Comparison of ENCODE assay signal across 15 cellular contexts in genomic region chr20:5720696-5721095, GRCh38. TPM values are rescaled to one million over a fixed set of nuclear protein-coding genes. Genes with fewer than 3 reads are reported as not detected.
DNase-seq lines count a peak whose midpoint lies in the region; ATAC-seq and TF ChIP-seq lines count a peak whose summit lies in the region.
"Had no signal": no experiment of that assay in that cellular context is flagged by ENCODE, and none has a peak within 500 bp of the region (broad histone marks: within the 10 kb centered on the region; RNA-seq: fewer than 3 reads in every experiment).

No MANE protein-coding gene starts in this region.

- no peak overlapping the region for H4K5ac ChIP-seq in IMR-90 (ENCODE audit: low read depth, low read length)

- ATAC-seq in IMR-90 (ENCODE audit: low read depth) (no peak), GM18498 (IDR thresholded peaks at IDR 0.05; ENCODE audit: unreplicated experiment) (no peak)
- ATAC-seq: GM23338 had no signal

- no peak overlapping the region for H3K14ac ChIP-seq in IMR-90 (replicated peaks; ENCODE audit: low read depth, low read length)

- H3K9me3 ChIP-seq in IMR-90 (ENCODE audit: control insufficient read depth, insufficient read depth, low read length) (no peaks in the 10 kb centered on the region), SK-N-SH (no peaks in the 10 kb centered on the region)
- H3K9me3 ChIP-seq: SJCRH30 had no signal

- H4K8ac ChIP-seq in IMR-90 (ENCODE audit: low read depth in 2 of 2, low read length in 2 of 2): no peak overlapping the region

- peaks cover 9% of the 10 kb centered on the region for H3K4me1 ChIP-seq in IMR-90 (ENCODE audit: control insufficient read depth, insufficient read depth, low read length)
- H3K4me1 ChIP-seq in SK-N-SH (ENCODE audit: control insufficient read depth in 1 of 2, insufficient read depth in 2 of 2, low read depth in 1 of 2, low read length in 1 of 2): peaks cover 0 to 16% of the 10 kb centered on the region in 2 experiments; a peak in 1 of 4 replicates
- H3K4me1 ChIP-seq: SJCRH30 had no signal

- in situ Hi-C loops in IMR-90 (cut with MboI; ENCODE audit: low sequenced_read_pairs): no loop called here

- no TSS peak for BruUV-seq in IMR-90 (replicated peaks; lab: Mats Ljungman, UMichigan)

- TF ChIP-seq POLR2A in IMR-90 (IDR thresholded peaks at IDR 0.05; ENCODE audit: low read depth, low read length): no peak

- H3F3A ChIP-seq in SK-N-SH (replicated peaks; ENCODE audit: insufficient read depth): peaks cover 12% of the 10 kb centered on the region

- H2AFZ ChIP-seq in IMR-90 (replicated peaks; ENCODE audit: low read length, poor library complexity) (no peak overlapping the region), SK-N-SH (ENCODE audit: low read depth) (no peak overlapping the region)
- H2AFZ ChIP-seq: GM23338, PC-9 had no signal

- no peak overlapping the region for H3K4ac ChIP-seq in IMR-90 (ENCODE audit: low read depth, low read length)

- H3K79me2 ChIP-seq in SK-N-SH (ENCODE audit: insufficient read depth): no peaks in the 10 kb centered on the region

- no peak for TF ChIP-seq RAD21 in IMR-90 (IDR thresholded peaks at IDR 0.05; ENCODE audit: low read length)
- no peak for TF ChIP-seq RAD21 in SK-N-SH (IDR thresholded peaks at IDR 0.05; ENCODE audit: low read length)

- no peak for TF ChIP-seq EP300 in SK-N-SH (IDR thresholded peaks at IDR 0.05; ENCODE audit: borderline replicate concordance in 1 of 2, low read depth in 1 of 2, low read length in 1 of 2)

- H2AK9ac ChIP-seq in IMR-90 (replicated peaks; ENCODE audit: low read depth, low read length, poor library complexity): no peak overlapping the region

- H3K56ac ChIP-seq in IMR-90 (ENCODE audit: extremely low read depth, insufficient read depth, low read length): no peak overlapping the region

- H3K4me2 ChIP-seq in IMR-90 (ENCODE audit: low read depth, low read length): no peak overlapping the region
- peak overlapping the region; percentile 46; the same call in 1 of the 2 replicates for H3K4me2 ChIP-seq in SK-N-SH
- H3K4me2 ChIP-seq: GM23338, PC-9 had no signal

- no peak overlapping the region for H3K18ac ChIP-seq in IMR-90 (ENCODE audit: low read depth, low read length)

- CTCF ChIA-PET in IMR-90 (lab: Yijun Ruan, JAX): no interaction called here
- CTCF ChIA-PET in SK-N-SH (lab: Yijun Ruan, JAX): no interaction called here

- POLR2A ChIA-PET in IMR-90 (lab: Charles Lee; ENCODE audit: unreplicated experiment) (no interaction called here), SK-N-SH (lab: Yijun Ruan, JAX) (no interaction called here)

- H3K4me3 ChIP-seq in IMR-90 (ENCODE audit: insufficient read depth, low read depth, low read length) (no peak overlapping the region), SK-N-SH (ENCODE audit: low read depth in 2 of 2, low read length in 1 of 2) (no peak overlapping the region), choroid plexus epithelial cell (ENCODE audit: low read depth, low read length) (no peak overlapping the region), retinal pigment epithelial cell (ENCODE audit: low read length) (no peak overlapping the region)
- H3K4me3 ChIP-seq: GM23338, PC-9, SJCRH30 had no signal

- no peak overlapping the region for H2AK5ac ChIP-seq in IMR-90 (ENCODE audit: low read depth, low read length)

- 0 out of 2 replicates have a peak, but pooled peaks cover 6% of the 10 kb centered on the region for H3K9me1 ChIP-seq in IMR-90 (ENCODE audit: insufficient read depth, low read length)

- H2BK15ac ChIP-seq in IMR-90 (ENCODE audit: low read depth, low read length): no peak overlapping the region

- no peak overlapping the region for H3K23ac ChIP-seq in IMR-90 (ENCODE audit: low read depth, low read length)

- DNase-seq in IMR-90: peak; percentile 41
- DNase-seq in SK-N-SH: no peak
- DNase-seq in choroid plexus epithelial cell (ENCODE audit: low read depth): peak; percentile 44
- peak; percentile 42 for DNase-seq in retinal pigment epithelial cell (ENCODE audit: low read depth)
- DNase-seq in NCI-H524 (lab: John Stamatoyannopoulos, UW): no peak
- no peak for DNase-seq in head of caudate nucleus
- DNase-seq: GF-D8, HCEC 1CT, KBM-7, NCI-H1417 treated with DMSO at 0.1 percent for 48 hours, NCI-H2171, SJCRH30 had no signal

- no peak overlapping the region for H2BK5ac ChIP-seq in IMR-90 (ENCODE audit: low read depth, low read length, poor library complexity, severe bottlenecking)

- TF ChIP-seq CTCF in IMR-90 (conservative IDR thresholded peaks at IDR 0.05; ENCODE audit: low read depth, low read length): no peak
- TF ChIP-seq CTCF in SK-N-SH (IDR thresholded peaks at IDR 0.05): no peak
- TF ChIP-seq CTCF in choroid plexus epithelial cell (conservative IDR thresholded peaks at IDR 0.05; ENCODE audit: low read depth, low read length): no peak
- TF ChIP-seq CTCF in retinal pigment epithelial cell (conservative IDR thresholded peaks at IDR 0.05; ENCODE audit: low read depth, low read length): no peak

- H2BK20ac ChIP-seq in IMR-90 (ENCODE audit: low read depth, low read length): no peak overlapping the region

- WGBS in IMR-90 (ENCODE audit: extremely low coverage in 2 of 2, insufficient read length in 1 of 2), 2 experiments: no CpG with 5 or more reads among the region's 5 CpGs
- WGBS in SK-N-SH (ENCODE audit: low lambda C conversion rate): 49% methylated on average over 5 of the region's 5 CpGs

- H3K79me1 ChIP-seq in IMR-90 (ENCODE audit: low read depth in 1 of 2, low read length in 2 of 2): no peaks in the 10 kb centered on the region

- no peaks in the 10 kb centered on the region for H3K27me3 ChIP-seq in IMR-90 (ENCODE audit: control insufficient read depth, insufficient read depth, low read length)
- H3K27me3 ChIP-seq in SK-N-SH (ENCODE audit: insufficient read depth): no peaks in the 10 kb centered on the region
- H3K27me3 ChIP-seq: SJCRH30 had no signal

- H3K27ac ChIP-seq in IMR-90 (ENCODE audit: insufficient read depth, low read length) (no peak overlapping the region), SK-N-SH (ENCODE audit: low read depth in 2 of 2, low read length in 1 of 2) (no peak overlapping the region)
- H3K27ac ChIP-seq: PC-9, SJCRH30 had no signal

- no peaks in the 10 kb centered on the region for H3K9me2 ChIP-seq in SK-N-SH

- H4K91ac ChIP-seq in IMR-90 (ENCODE audit: insufficient read depth, low read depth, low read length): no peak overlapping the region

- H4K20me1 ChIP-seq in IMR-90 (ENCODE audit: insufficient read depth, low read length) (no peaks in the 10 kb centered on the region), SK-N-SH (ENCODE audit: insufficient read depth) (no peaks in the 10 kb centered on the region)

- H3K9ac ChIP-seq in IMR-90 (ENCODE audit: low read depth, low read length) (no peak overlapping the region), SK-N-SH (no peak overlapping the region)

- intact Hi-C loops in IMR-90 (cut with micrococcal nuclease): no loop called here
- intact Hi-C loops in head of caudate nucleus (cut with DNase I): no loop called here

- H3K36me3 ChIP-seq in IMR-90 (ENCODE audit: control insufficient read depth, insufficient read depth, low read length) (no peaks in the 10 kb centered on the region), SK-N-SH (replicated peaks in 1 of 2; ENCODE audit: control insufficient read depth in 1 of 2, insufficient read depth in 2 of 2, low read length in 1 of 2) (no peaks in the 10 kb centered on the region)
- H3K36me3 ChIP-seq: SJCRH30 had no signal

- dilution Hi-C loops in IMR-90 (cut with HindIII; ENCODE audit: low sequenced_read_pairs, unreplicated experiment): no loop called here

- no peak overlapping the region for H2BK120ac ChIP-seq in IMR-90 (ENCODE audit: low read depth, low read length)

TF ChIP-seq in IMR-90, 13 proteins besides CTCF, POLR2A, EP300 and RAD21 (continues in another document):
- TF ChIP-seq MAZ (IDR thresholded peaks at IDR 0.05; ENCODE audit: borderline replicate concordance, low read depth, low read length) (no peak), MAFK (IDR thresholded peaks at IDR 0.05; ENCODE audit: low read depth, low read length) (no peak), SMC3 (IDR thresholded peaks at IDR 0.05; ENCODE audit: low read depth, low read length) (no peak), BHLHE40 (IDR thresholded peaks at IDR 0.05; ENCODE audit: low read depth, low read length) (no peak), USF2 (IDR thresholded peaks at IDR 0.05; ENCODE audit: low read depth, low read length) (no peak), FOS (IDR thresholded peaks at IDR 0.05; ENCODE audit: low read depth, low read length) (no peak), CEBPB (IDR thresholded peaks at IDR 0.05; ENCODE audit: low read depth, low read length) (no peak)

TF ChIP-seq in SK-N-SH, 30 proteins besides CTCF, POLR2A, EP300 and RAD21:
- 0 out of 2 replicates have a peak, but pooled peaks have one; percentile 5 for TF ChIP-seq TCF12 (IDR thresholded peaks at IDR 0.05)
- no peak for TF ChIP-seq REST (IDR thresholded peaks at IDR 0.05; ENCODE audit: low read depth, low read length)

RNA-seq across cellular contexts. Expression of gene SHLD1, which starts 29.5 kb away (rescaled TPM):
- total RNA-seq in IMR-90 (2012; rRNA removed): 1.9 and 3.0 TPM in 2 replicates
- 2.2 and 2.6 TPM in 2 replicates for polyA plus RNA-seq in IMR-90 (2012; rRNA removed)
- 2.3 and 2.6 TPM in 2 replicates for polyA plus RNA-seq in IMR-90 (2012; cell fraction: cytosol; rRNA removed)
- polyA plus RNA-seq in IMR-90 (2012; cell fraction: nucleus; rRNA removed; ENCODE audit: low replicate concordance): 1.3 and 2.8 TPM in 2 replicates
- polyA plus RNA-seq in SK-N-SH (2012; rRNA removed): 4.5 and 5.8 TPM in 2 replicates
- polyA plus RNA-seq in SK-N-SH (2012; cell fraction: cytosol; rRNA removed): 5.4 and 5.5 TPM in 2 replicates
- 3.0 and 4.1 TPM in 2 replicates for polyA plus RNA-seq in SK-N-SH (2012; cell fraction: nucleus; rRNA removed)

Comparison
In these comparisons a context has a peak if more than half of its experiments do, and no peak if none do; other contexts are left out.
1. DNase-seq: peak in IMR-90 (single experiment), choroid plexus epithelial cell (single experiment) and retinal pigment epithelial cell (single experiment); none in SK-N-SH (single experiment), NCI-H524 (0 of 2) and head of caudate nucleus (0 of 42).